In genomic region chr22:40108926-40109325, GRCh38 we compare ENCODE assay signal across 7 cellular contexts.
DNase-seq lines count a peak whose midpoint lies in the region; ATAC-seq and TF ChIP-seq lines count a peak whose summit lies in the region.
"Not testable (repeated sequence)": the region's sequence is repeated elsewhere in the genome, so short reads cannot be mapped to it uniquely, and the experiment has no call there.

No MANE protein-coding gene starts in this region.

- H3K27ac Mint-ChIP-seq in activated CD4-positive, alpha-beta memory T cell treated with anti-CD3 and anti-CD28 coated beads, Interleukin-2, amount 10 ng/mL, durations not matched to agents 7 days and 5 days, result not testable (repeated sequence)
- peak overlapping the region; percentile 68 for H3K27ac Mint-ChIP-seq in activated T-cell treated with anti-CD3 and anti-CD28 coated beads, Interleukin-2, amount 50 U/mL, for 24 hours
- peak overlapping the region; percentile 41 for H3K27ac Mint-ChIP-seq in activated naive CD4-positive, alpha-beta T cell treated with anti-CD3 and anti-CD28 coated beads, Interleukin-2, amount 50 U/mL, for 24 hours
- H3K27ac Mint-ChIP-seq in activated naive CD8-positive, alpha-beta T cell treated with anti-CD3 and anti-CD28 coated beads, Interleukin-2, amount 50 U/mL, for 24 hours, result peak overlapping the region; percentile 29
- peak overlapping the region in 4 of 6 donors; percentile 46 to 71 (median 58) for H3K27ac Mint-ChIP-seq in immature natural killer cell
- H3K27ac Mint-ChIP-seq in natural killer cell treated with Interleukin-12 subunit alpha and Interleukin-12 subunit beta and Interleukin-15 and Interleukin-18, amount 100 ng/mL, for 72 hours, result peak overlapping the region in 1 of 2 donors; percentile 88

- CTCF ChIA-PET in activated CD4-positive, alpha-beta memory T cell treated with anti-CD3 and anti-CD28 coated beads, Interleukin-2, amount 10 ng/mL, durations not matched to agents 7 days and 5 days (lab: Charles Lee), result interaction anchor here (0.6 to 2.0 kb wide), 2 partner anchors 68 to 721 kb away, joined by 3 to 7 read pairs; partner anchors contain the start of gene TNRC6B

- ATAC-seq in SK-N-SH treated with all-trans-retinoic acid at 6 μM for 48 hours; activated naive CD8-positive, alpha-beta T cell treated with anti-CD3 and anti-CD28 coated beads, Interleukin-2, amount 50 U/mL, for 24 hours; natural killer cell treated with Interleukin-12 subunit alpha and Interleukin-12 subunit beta and Interleukin-15 and Interleukin-18, amount 100 ng/mL, for 72 hours: not testable (repeated sequence)

- DNase-seq in activated CD4-positive, alpha-beta memory T cell treated with anti-CD3 and anti-CD28 coated beads, Interleukin-2, amount 10 ng/mL, durations not matched to agents 7 days and 5 days; activated T-cell treated with anti-CD3 and anti-CD28 coated beads, Interleukin-2, amount 50 U/mL, for 24 hours; activated naive CD8-positive, alpha-beta T cell treated with anti-CD3 and anti-CD28 coated beads, Interleukin-2, amount 50 U/mL, for 24 hours; immature natural killer cell; natural killer cell treated with Interleukin-12 subunit alpha and Interleukin-12 subunit beta and Interleukin-15 and Interleukin-18, amount 100 ng/mL, for 72 hours (ENCODE audit: low spot score): not testable (repeated sequence)

- POLR2A ChIA-PET in activated CD4-positive, alpha-beta memory T cell treated with anti-CD3 and anti-CD28 coated beads, Interleukin-2, amount 10 ng/mL, durations not matched to agents 7 days and 5 days (lab: Charles Lee), result interaction anchor here (0.8 to 4.9 kb wide), 7 partner anchors 8 to 238 kb away, joined by 3 to 43 read pairs (median 15); partner anchors contain the start of genes ADSL and TNRC6B

- H3K4me3 Mint-ChIP-seq in activated CD4-positive, alpha-beta memory T cell treated with anti-CD3 and anti-CD28 coated beads, Interleukin-2, amount 10 ng/mL, durations not matched to agents 7 days and 5 days, result peak overlapping the region; percentile 28
- not testable (repeated sequence) for H3K4me3 Mint-ChIP-seq in activated T-cell treated with anti-CD3 and anti-CD28 coated beads, Interleukin-2, amount 50 U/mL, for 24 hours; activated naive CD8-positive, alpha-beta T cell treated with anti-CD3 and anti-CD28 coated beads, Interleukin-2, amount 50 U/mL, for 24 hours
- peak overlapping the region; percentile 36 for H3K4me3 Mint-ChIP-seq in activated naive CD4-positive, alpha-beta T cell treated with anti-CD3 and anti-CD28 coated beads, Interleukin-2, amount 50 U/mL, for 24 hours
- H3K4me3 Mint-ChIP-seq in immature natural killer cell, result peak overlapping the region in 1 of 5 donors; percentile 39
- H3K4me3 Mint-ChIP-seq in natural killer cell treated with Interleukin-12 subunit alpha and Interleukin-12 subunit beta and Interleukin-15 and Interleukin-18, amount 100 ng/mL, for 72 hours, result peak overlapping the region; percentile 10

- H3K27me3 Mint-ChIP-seq in activated CD4-positive, alpha-beta memory T cell treated with anti-CD3 and anti-CD28 coated beads, Interleukin-2, amount 10 ng/mL, durations not matched to agents 7 days and 5 days; activated T-cell treated with anti-CD3 and anti-CD28 coated beads, Interleukin-2, amount 50 U/mL, for 24 hours; activated naive CD4-positive, alpha-beta T cell treated with anti-CD3 and anti-CD28 coated beads, Interleukin-2, amount 50 U/mL, for 24 hours; activated naive CD8-positive, alpha-beta T cell treated with anti-CD3 and anti-CD28 coated beads, Interleukin-2, amount 50 U/mL, for 24 hours; immature natural killer cell (ENCODE audit: low read depth in 3 of 3); natural killer cell treated with Interleukin-12 subunit alpha and Interleukin-12 subunit beta and Interleukin-15 and Interleukin-18, amount 100 ng/mL, for 72 hours: not testable (repeated sequence)

- H3K4me1 Mint-ChIP-seq in activated CD4-positive, alpha-beta memory T cell treated with anti-CD3 and anti-CD28 coated beads, Interleukin-2, amount 10 ng/mL, durations not matched to agents 7 days and 5 days, result peaks cover 51% of the 10 kb centered on the region
- H3K4me1 Mint-ChIP-seq in activated T-cell treated with anti-CD3 and anti-CD28 coated beads, Interleukin-2, amount 50 U/mL, for 24 hours (ENCODE audit: low read depth), result peaks cover 91% of the 10 kb centered on the region
- H3K4me1 Mint-ChIP-seq in activated naive CD4-positive, alpha-beta T cell treated with anti-CD3 and anti-CD28 coated beads, Interleukin-2, amount 50 U/mL, for 24 hours, result peaks cover 93% of the 10 kb centered on the region
- H3K4me1 Mint-ChIP-seq in activated naive CD8-positive, alpha-beta T cell treated with anti-CD3 and anti-CD28 coated beads, Interleukin-2, amount 50 U/mL, for 24 hours, result peaks cover 73% of the 10 kb centered on the region
- peaks cover 82 to 91% of the 10 kb centered on the region in 2 donors for H3K4me1 Mint-ChIP-seq in immature natural killer cell
- H3K4me1 Mint-ChIP-seq in natural killer cell treated with Interleukin-12 subunit alpha and Interleukin-12 subunit beta and Interleukin-15 and Interleukin-18, amount 100 ng/mL, for 72 hours (ENCODE audit: low read depth in 2 of 2), result peaks cover 52 to 54% of the 10 kb centered on the region in 2 donors

- H3K36me3 Mint-ChIP-seq in activated CD4-positive, alpha-beta memory T cell treated with anti-CD3 and anti-CD28 coated beads, Interleukin-2, amount 10 ng/mL, durations not matched to agents 7 days and 5 days (ENCODE audit: low read depth); activated T-cell treated with anti-CD3 and anti-CD28 coated beads, Interleukin-2, amount 50 U/mL, for 24 hours (ENCODE audit: low read depth); activated naive CD4-positive, alpha-beta T cell treated with anti-CD3 and anti-CD28 coated beads, Interleukin-2, amount 50 U/mL, for 24 hours; activated naive CD8-positive, alpha-beta T cell treated with anti-CD3 and anti-CD28 coated beads, Interleukin-2, amount 50 U/mL, for 24 hours (ENCODE audit: low read depth); immature natural killer cell; natural killer cell treated with Interleukin-12 subunit alpha and Interleukin-12 subunit beta and Interleukin-15 and Interleukin-18, amount 100 ng/mL, for 72 hours: not testable (repeated sequence)

- H3K9me3 Mint-ChIP-seq in activated CD4-positive, alpha-beta memory T cell treated with anti-CD3 and anti-CD28 coated beads, Interleukin-2, amount 10 ng/mL, durations not matched to agents 7 days and 5 days; activated T-cell treated with anti-CD3 and anti-CD28 coated beads, Interleukin-2, amount 50 U/mL, for 24 hours; activated naive CD4-positive, alpha-beta T cell treated with anti-CD3 and anti-CD28 coated beads, Interleukin-2, amount 50 U/mL, for 24 hours; activated naive CD8-positive, alpha-beta T cell treated with anti-CD3 and anti-CD28 coated beads, Interleukin-2, amount 50 U/mL, for 24 hours; immature natural killer cell; natural killer cell treated with Interleukin-12 subunit alpha and Interleukin-12 subunit beta and Interleukin-15 and Interleukin-18, amount 100 ng/mL, for 72 hours: not testable (repeated sequence)

TF ChIP-seq in SK-N-SH treated with all-trans-retinoic acid at 6 μM for 48 hours, 23 proteins besides CTCF, POLR2A, EP300 and RAD21:
- TF ChIP-seq ZNF8 (CRISPR knock-in tag; IDR thresholded peaks at IDR 0.05), result peak; percentile 51; the same call in 1 of the 2 replicates
TF ChIP-seq in SK-N-SH treated with all-trans-retinoic acid at 6 μM for 48 hours: peak in this region for 1; not testable (repeated sequence) for 22.
